In the genomic region with DNA sequence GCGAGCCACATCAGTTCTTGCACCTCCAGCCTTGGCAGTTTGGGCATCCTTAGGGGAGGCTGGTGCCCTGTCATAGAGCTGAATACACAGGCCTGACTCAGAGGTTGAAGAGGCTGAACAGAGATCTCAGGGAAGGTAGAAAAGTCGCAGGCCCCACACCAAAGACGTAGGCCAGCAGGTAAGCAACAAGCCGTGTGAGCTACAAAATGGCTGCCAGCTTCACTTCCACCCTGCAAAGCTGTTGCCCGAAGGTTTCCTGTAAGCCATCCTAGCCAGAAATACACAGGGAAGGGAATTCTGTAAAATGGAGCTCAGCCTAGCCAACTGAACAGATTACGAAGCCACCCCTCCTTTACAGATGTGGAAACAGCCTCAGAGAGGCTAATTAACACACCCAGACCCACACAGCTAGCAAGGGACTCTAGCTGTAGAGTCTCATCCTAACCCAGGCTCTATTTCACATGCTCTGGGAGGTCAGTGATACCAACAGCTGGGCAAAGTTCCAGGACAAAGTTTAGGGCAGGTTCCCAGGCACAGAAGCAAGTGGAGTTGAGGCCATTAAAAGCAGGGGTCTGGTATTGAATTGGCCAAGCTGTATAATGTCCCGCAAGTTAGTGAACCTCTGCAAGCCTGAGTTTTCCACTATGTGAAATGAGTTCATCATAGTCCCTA, we compare ENCODE assay signal across 14 cellular contexts.
DNase-seq lines count a peak whose midpoint lies in the region; ATAC-seq and TF ChIP-seq lines count a peak whose summit lies in the region.
"Had no signal": no experiment of that assay in that cellular context is flagged by ENCODE, and none has a peak within 500 bp of the region (broad histone marks: within the 10 kb centered on the region; RNA-seq: fewer than 3 reads in every experiment).

No MANE protein-coding gene starts in this region.

- H2AFZ ChIP-seq in GM23338 (peak overlapping the region; percentile 66), OCI-LY3 (ENCODE audit: low read depth, low read length) (0 out of 2 replicates have a peak overlapping the region, but pooled peaks have one; percentile 8), neural progenitor cell (replicated peaks) (no peak overlapping the region)

- TF ChIP-seq CTCF in GM23338 (conservative IDR thresholded peaks at IDR 0.05; ENCODE audit: low read depth in 2 of 2) (no peak), OCI-LY3 (IDR thresholded peaks at IDR 0.05; ENCODE audit: low read depth, low read length) (no peak), VCaP (conservative IDR thresholded peaks at IDR 0.05) (no peak), neural progenitor cell (IDR thresholded peaks at IDR 0.05) (no peak)

- H3K36me3 ChIP-seq in GM23338 (ENCODE audit: insufficient read depth) (no peaks in the 10 kb centered on the region), OCI-LY3 (replicated peaks; ENCODE audit: low read depth, low read length) (no peaks in the 10 kb centered on the region), neural progenitor cell (no peaks in the 10 kb centered on the region)
- H3K36me3 ChIP-seq: BLaER1 had no signal

- peaks cover 8% of the 10 kb centered on the region for H3K4me1 ChIP-seq in GM23338 (ENCODE audit: insufficient read depth)
- H3K4me1 ChIP-seq in OCI-LY3 (ENCODE audit: low read length), result no peaks in the 10 kb centered on the region
- H3K4me1 ChIP-seq in neural progenitor cell, result peaks cover 4% of the 10 kb centered on the region
- H3K4me1 ChIP-seq: BLaER1 had no signal

- 0 out of 2 replicates have a peak, but pooled peaks cover 3% of the 10 kb centered on the region for H4K20me1 ChIP-seq in GM23338 (replicated peaks; ENCODE audit: insufficient read depth)
- no peaks in the 10 kb centered on the region for H4K20me1 ChIP-seq in OCI-LY3 (ENCODE audit: insufficient read depth, low read length)
- no peaks in the 10 kb centered on the region for H4K20me1 ChIP-seq in neural progenitor cell (ENCODE audit: low read depth)
- H4K20me1 ChIP-seq: BLaER1 had no signal

- DNase-seq in GM23338 (ENCODE audit: low spot score), result no peak
- DNase-seq in neural progenitor cell (ENCODE audit: low spot score), result no peak
- DNase-seq in NCI-H2227 treated with DMSO at 0.1 percent for 48 hours (lab: John Stamatoyannopoulos, UW), result no peak
- DNase-seq in NOMO-1 (lab: John Stamatoyannopoulos, UW; ENCODE audit: unreplicated experiment in 2 of 2), result no peak
- DNase-seq: 8988T; CD4-positive, alpha-beta memory T cell; DMS79 treated with DMSO at 0.1 percent for 48 hours; GF-D8; H9 had no signal

- peaks cover 10% of the 10 kb centered on the region for H3K4me1 Mint-ChIP-seq in GM23338
- H3K4me1 Mint-ChIP-seq in neural progenitor cell, result peaks cover 24% of the 10 kb centered on the region
- H3K4me1 Mint-ChIP-seq: CD14-positive monocyte; CD4-positive, alpha-beta memory T cell had no signal

- H3K9me3 ChIP-seq in OCI-LY3 (ENCODE audit: insufficient read depth, low read length) (no peaks in the 10 kb centered on the region), neural progenitor cell (ENCODE audit: low read depth) (no peaks in the 10 kb centered on the region)
- H3K9me3 ChIP-seq: BLaER1 had no signal

- H3K4me3 ChIP-seq in GM23338 (no peak overlapping the region), OCI-LY3 (ENCODE audit: low read length) (no peak overlapping the region), neural progenitor cell (no peak overlapping the region)
- H3K4me3 ChIP-seq: BLaER1 had no signal

- H3K9ac ChIP-seq in OCI-LY3 (ENCODE audit: low read length) (no peak overlapping the region), neural progenitor cell (no peak overlapping the region)
- H3K9ac ChIP-seq: BLaER1 had no signal

- H3K79me2 ChIP-seq in GM23338 (replicated peaks; ENCODE audit: insufficient read depth) (no peaks in the 10 kb centered on the region), OCI-LY3 (ENCODE audit: low read length) (no peaks in the 10 kb centered on the region), neural progenitor cell (ENCODE audit: low read depth) (no peaks in the 10 kb centered on the region)

- H3K27ac ChIP-seq in GM23338 (ENCODE audit: low read depth) (no peak overlapping the region), OCI-LY3 (ENCODE audit: low read length) (no peak overlapping the region), VCaP (peak overlapping the region; percentile 64), neural progenitor cell (no peak overlapping the region)
- H3K27ac ChIP-seq: BLaER1 had no signal

- no peaks in the 10 kb centered on the region for H3K27me3 ChIP-seq in GM23338 (ENCODE audit: insufficient read depth)
- H3K27me3 ChIP-seq in OCI-LY3 (ENCODE audit: low read depth, low read length), result peaks cover 7% of the 10 kb centered on the region
- H3K27me3 ChIP-seq in neural progenitor cell, result no peaks in the 10 kb centered on the region
- H3K27me3 ChIP-seq: BLaER1 had no signal

- H3K27me3 Mint-ChIP-seq in GM23338 (ENCODE audit: insufficient read depth, low read depth, poor library complexity), result no peaks in the 10 kb centered on the region
- peaks cover 7% of the 10 kb centered on the region for H3K27me3 Mint-ChIP-seq in neural progenitor cell (ENCODE audit: insufficient read depth, low read depth)

- H3K9me3 Mint-ChIP-seq in GM23338, result no peaks in the 10 kb centered on the region
- no peaks in the 10 kb centered on the region for H3K9me3 Mint-ChIP-seq in neural progenitor cell
- H3K9me3 Mint-ChIP-seq: CD14-positive monocyte; CD4-positive, alpha-beta memory T cell had no signal

- no peak overlapping the region for H3K4me2 ChIP-seq in GM23338
- no peak overlapping the region for H3K4me2 ChIP-seq in OCI-LY3 (ENCODE audit: low read length)
- H3K4me2 ChIP-seq in neural progenitor cell, result no peak overlapping the region
- H3K4me2 ChIP-seq: BLaER1 had no signal

- H3K36me3 Mint-ChIP-seq in GM23338 (ENCODE audit: low read depth) (no peaks in the 10 kb centered on the region), neural progenitor cell (no peaks in the 10 kb centered on the region)
- H3K36me3 Mint-ChIP-seq: CD14-positive monocyte; CD4-positive, alpha-beta memory T cell had no signal

- ATAC-seq in GM23338 (no peak), HG03520 (IDR thresholded peaks at IDR 0.05; ENCODE audit: unreplicated experiment) (no peak)

- no peaks in the 10 kb centered on the region for H3K9me2 ChIP-seq in GM23338 (ENCODE audit: insufficient read depth)

- no peaks in the 10 kb centered on the region for H3F3A ChIP-seq in GM23338 (replicated peaks; ENCODE audit: low read depth)
- no peaks in the 10 kb centered on the region for H3F3A ChIP-seq in neural progenitor cell (ENCODE audit: low read depth)

- no peak overlapping the region for H3K4me3 Mint-ChIP-seq in GM23338
- no peak overlapping the region for H3K4me3 Mint-ChIP-seq in neural progenitor cell
- H3K4me3 Mint-ChIP-seq: CD14-positive monocyte; CD4-positive, alpha-beta memory T cell; H9 had no signal

- H3K27ac Mint-ChIP-seq in GM23338, result no peak overlapping the region
- H3K27ac Mint-ChIP-seq in neural progenitor cell, result peak overlapping the region; percentile 28
- H3K27ac Mint-ChIP-seq: CD14-positive monocyte; CD4-positive, alpha-beta memory T cell; H9 had no signal

TF ChIP-seq in GM23338, 12 proteins besides CTCF, POLR2A, EP300 and RAD21:
- TF ChIP-seq ETS1 (IDR thresholded peaks at IDR 0.05) (no peak), EZH2 (IDR thresholded peaks at IDR 0.05; ENCODE audit: low read depth, unreplicated experiment) (no peak), JUNB (IDR thresholded peaks at IDR 0.05; ENCODE audit: unreplicated experiment) (no peak)
